8 cellular contexts compared by ENCODE assay signal in genomic region chr5:157312492-157312891, GRCh38. TPM values are rescaled to one million over a fixed set of nuclear protein-coding genes. Genes with fewer than 3 reads are reported as not detected.
DNase-seq lines count a peak whose midpoint lies in the region; ATAC-seq and TF ChIP-seq lines count a peak whose summit lies in the region.

No MANE protein-coding gene starts in this region.

- H3K4me3 ChIP-seq in IMR-90 (ENCODE audit: insufficient read depth, low read depth, low read length), result no peak overlapping the region
- H3K4me3 ChIP-seq in adipocyte (ENCODE audit: low read length), result no peak overlapping the region
- no peak overlapping the region for H3K4me3 ChIP-seq in hepatocyte

- no peak overlapping the region for H3K56ac ChIP-seq in IMR-90 (ENCODE audit: extremely low read depth, insufficient read depth, low read length)

- TF ChIP-seq RAD21 in IMR-90 (IDR thresholded peaks at IDR 0.05; ENCODE audit: low read length), result peak; percentile 68

- H3K9me3 ChIP-seq in IMR-90 (ENCODE audit: control insufficient read depth, insufficient read depth, low read length) (no peaks in the 10 kb centered on the region), adipocyte (ENCODE audit: control insufficient read depth, low read length) (no peaks in the 10 kb centered on the region), hepatocyte (ENCODE audit: low read depth) (no peaks in the 10 kb centered on the region)

- no peak overlapping the region for H2BK120ac ChIP-seq in IMR-90 (ENCODE audit: low read depth, low read length)

- TF ChIP-seq CTCF in GM10248 (IDR thresholded peaks at IDR 0.05; ENCODE audit: control extremely low read depth, extremely low read depth, low read depth, missing control alignments) (peak; percentile 83), IMR-90 (conservative IDR thresholded peaks at IDR 0.05; ENCODE audit: low read depth, low read length) (peak; percentile 76), hepatocyte (IDR thresholded peaks at IDR 0.05; ENCODE audit: poor library complexity) (peak; percentile 71)

- ATAC-seq in GM21526 (IDR thresholded peaks at IDR 0.05; ENCODE audit: low FRiP score, unreplicated experiment) (peak; percentile 87), IMR-90 (ENCODE audit: low read depth) (peak; percentile 98)

- no peak overlapping the region for H3K4me2 ChIP-seq in IMR-90 (ENCODE audit: low read depth, low read length)
- no peak overlapping the region for H3K4me2 ChIP-seq in hepatocyte

- H2AFZ ChIP-seq in IMR-90 (replicated peaks; ENCODE audit: low read length, poor library complexity) (no peak overlapping the region), hepatocyte (no peak overlapping the region)

- H2AK9ac ChIP-seq in IMR-90 (replicated peaks; ENCODE audit: low read depth, low read length, poor library complexity), result no peak overlapping the region

- H3K4me1 ChIP-seq in IMR-90 (ENCODE audit: control insufficient read depth, insufficient read depth, low read length), result no peaks in the 10 kb centered on the region
- peaks cover 17% of the 10 kb centered on the region for H3K4me1 ChIP-seq in adipocyte (ENCODE audit: control insufficient read depth, insufficient read depth, low read length)
- no peaks in the 10 kb centered on the region for H3K4me1 ChIP-seq in hepatocyte (ENCODE audit: insufficient read depth)

- BruUV-seq in IMR-90 (replicated peaks; lab: Mats Ljungman, UMichigan), result no TSS peak

- H2BK15ac ChIP-seq in IMR-90 (ENCODE audit: low read depth, low read length), result no peak overlapping the region

- H4K20me1 ChIP-seq in IMR-90 (ENCODE audit: insufficient read depth, low read length) (no peaks in the 10 kb centered on the region), hepatocyte (ENCODE audit: insufficient read depth, poor library complexity, severe bottlenecking) (no peaks in the 10 kb centered on the region)

- intact Hi-C loops in IMR-90 (cut with micrococcal nuclease), result loop anchor here (1.0 kb wide), 2 partner anchors 59 to 163 kb away; no protein-coding TSS in a partner anchor

- H2AK5ac ChIP-seq in IMR-90 (ENCODE audit: low read depth, low read length), result no peak overlapping the region

- H3K27ac ChIP-seq in IMR-90 (ENCODE audit: insufficient read depth, low read length) (no peak overlapping the region), hepatocyte (no peak overlapping the region)

- no peaks in the 10 kb centered on the region for H3K9me2 ChIP-seq in hepatocyte (replicated peaks; ENCODE audit: insufficient read depth)

- H3K23ac ChIP-seq in IMR-90 (ENCODE audit: low read depth, low read length), result no peak overlapping the region

- H3K9ac ChIP-seq in IMR-90 (ENCODE audit: low read depth, low read length) (no peak overlapping the region), adipocyte (ENCODE audit: low read length) (no peak overlapping the region)

- H3K4ac ChIP-seq in IMR-90 (ENCODE audit: low read depth, low read length), result no peak overlapping the region

- H2BK5ac ChIP-seq in IMR-90 (ENCODE audit: low read depth, low read length, poor library complexity, severe bottlenecking), result no peak overlapping the region

- no peak overlapping the region for H3K18ac ChIP-seq in IMR-90 (ENCODE audit: low read depth, low read length)

- in situ Hi-C loops in IMR-90 (cut with MboI; ENCODE audit: low sequenced_read_pairs), result loop anchor here (10.0 kb wide), 1 partner anchor 168 kb away; the partner anchor contains the start of gene MED7

- dilution Hi-C loops in IMR-90 (cut with HindIII; ENCODE audit: low sequenced_read_pairs, unreplicated experiment), result no loop called here

- POLR2A ChIA-PET in GM10248 (lab: Yijun Ruan, JAX) (interaction anchor here (0.6 kb wide), 1 partner anchor 39 kb away, joined by 4 read pairs; no protein-coding TSS in a partner anchor), IMR-90 (lab: Charles Lee; ENCODE audit: unreplicated experiment) (interaction anchor here (0.6 kb wide), 1 partner anchor 463 kb away, joined by 3 read pairs; no protein-coding TSS in a partner anchor)

- no peaks in the 10 kb centered on the region for H3K79me1 ChIP-seq in IMR-90 (ENCODE audit: low read depth in 1 of 2, low read length in 2 of 2)

- H4K5ac ChIP-seq in IMR-90 (ENCODE audit: low read depth, low read length), result no peak overlapping the region

- no peak overlapping the region for H4K91ac ChIP-seq in IMR-90 (ENCODE audit: insufficient read depth, low read depth, low read length)

- TF ChIP-seq POLR2A in IMR-90 (IDR thresholded peaks at IDR 0.05; ENCODE audit: low read depth, low read length), result no peak

- H3K36me3 ChIP-seq in IMR-90 (ENCODE audit: control insufficient read depth, insufficient read depth, low read length) (no peaks in the 10 kb centered on the region), adipocyte (ENCODE audit: control insufficient read depth, insufficient read depth, low read length, severe bottlenecking) (no peaks in the 10 kb centered on the region), hepatocyte (replicated peaks; ENCODE audit: insufficient read depth, low read depth) (no peaks in the 10 kb centered on the region)

- no peak overlapping the region for H4K8ac ChIP-seq in IMR-90 (ENCODE audit: low read depth in 2 of 2, low read length in 2 of 2)

- H3K14ac ChIP-seq in IMR-90 (replicated peaks; ENCODE audit: low read depth, low read length), result no peak overlapping the region

- H3K9me1 ChIP-seq in IMR-90 (ENCODE audit: insufficient read depth, low read length), result no peaks in the 10 kb centered on the region

- CTCF ChIA-PET in GM10248 (lab: Yijun Ruan, JAX), result interaction anchor here (0.9 to 4.8 kb wide), 15 partner anchors 10 to 167 kb away, joined by 3 to 65 read pairs (median 4); no protein-coding TSS in a partner anchor
- CTCF ChIA-PET in IMR-90 (lab: Yijun Ruan, JAX), result interaction anchor here (1.0 to 2.1 kb wide), 6 partner anchors 16 to 419 kb away, joined by 3 to 18 read pairs (median 3); partner anchors contain the start of gene THG1L

- H3K27me3 ChIP-seq in IMR-90 (ENCODE audit: control insufficient read depth, insufficient read depth, low read length) (no peaks in the 10 kb centered on the region; the same call in none of the 2 replicates), adipocyte (replicated peaks; ENCODE audit: control insufficient read depth, insufficient read depth, low read length) (no peaks in the 10 kb centered on the region), hepatocyte (no peaks in the 10 kb centered on the region)

- no peaks in the 10 kb centered on the region for H3K79me2 ChIP-seq in hepatocyte

- 30% methylated on average over 2 of the region's 6 CpGs; no CpG with 5 or more reads in 1 of the 2 experiments for WGBS in IMR-90 (ENCODE audit: extremely low coverage in 2 of 2, insufficient read length in 1 of 2), 2 experiments
- 40% methylated on average over 6 of the region's 6 CpGs for WGBS in hepatocyte (ENCODE audit: low lambda C conversion rate, missing lambda C conversion rate)

- DNase-seq in GM10248 (ENCODE audit: extremely low spot score), result peak; percentile 84
- peak; percentile 72 for DNase-seq in IMR-90
- DNase-seq in T follicular helper cell (ENCODE audit: low read depth), result peak; percentile 51
- peak; percentile 73 for DNase-seq in adipocyte (ENCODE audit: low read depth)
- DNase-seq in hepatocyte (ENCODE audit: low spot score), result peak; percentile 68
- peak; percentile 46 to 47 for DNase-seq in stimulated activated CD4-positive, alpha-beta T cell treated with anti-CD3 and anti-CD28 coated beads, Interleukin-15, amount 100 ng/mL, for 48 hours (ENCODE audit: low read depth in 2 of 2)
- no peak for DNase-seq in T1000 (lab: John Stamatoyannopoulos, UW)

- no peak overlapping the region for H2BK20ac ChIP-seq in IMR-90 (ENCODE audit: low read depth, low read length)

TF ChIP-seq in IMR-90, 13 proteins besides CTCF, POLR2A, EP300 and RAD21:
- TF ChIP-seq BHLHE40 (IDR thresholded peaks at IDR 0.05; ENCODE audit: low read depth, low read length) (no peak), SMC3 (IDR thresholded peaks at IDR 0.05; ENCODE audit: low read depth, low read length) (peak; percentile 83), RFX5 (IDR thresholded peaks at IDR 0.05; ENCODE audit: low read depth, low read length) (no peak)

RNA-seq across cellular contexts. Expression of gene CYFIP2, which starts 46.6 kb away (rescaled TPM):
- total RNA-seq in IMR-90 (2012; rRNA removed) (11.7 and 13.4 TPM in 2 replicates), hepatocyte (24.8 and 44.9 TPM in 2 replicates)
- polyA plus RNA-seq in IMR-90 (2012; rRNA removed) (6.7 and 6.8 TPM in 2 replicates), hepatocyte (24.2 and 30.2 TPM in 2 replicates)
- 5.7 and 7.9 TPM in 2 replicates for polyA plus RNA-seq in IMR-90 (2012; cell fraction: cytosol; rRNA removed)
- polyA plus RNA-seq in IMR-90 (2012; cell fraction: nucleus; rRNA removed; ENCODE audit: low replicate concordance), result 8.1 and 10.4 TPM in 2 replicates
